29 cellular contexts compared by ENCODE assay signal in the genomic region with DNA sequence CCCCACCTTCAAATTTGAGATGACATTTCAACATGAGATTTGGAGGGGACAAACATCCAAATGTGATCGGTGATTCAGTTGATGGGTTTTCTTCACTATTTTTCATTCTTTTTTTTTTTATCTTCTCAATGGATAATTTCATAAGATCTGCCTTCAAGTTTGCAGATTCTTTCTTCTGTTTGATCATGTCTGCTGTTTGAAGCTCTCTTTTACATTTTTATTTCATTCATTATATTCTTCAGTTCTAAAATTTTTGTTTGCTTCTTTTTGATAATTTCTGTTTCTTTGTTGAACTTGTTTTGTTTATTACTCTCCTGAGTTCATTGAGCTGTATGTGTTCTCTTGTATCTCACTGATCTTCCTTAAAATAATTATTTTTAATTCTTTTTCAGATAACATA.
"Had no signal": no experiment of that assay in that cellular context is flagged by ENCODE, and none has a peak within 500 bp of the region (broad histone marks: within the 10 kb centered on the region; RNA-seq: fewer than 3 reads in every experiment).

No MANE protein-coding gene starts in this region.

- ATAC-seq: naive thymus-derived CD8-positive, alpha-beta T cell; natural killer cell treated with Interleukin-12 subunit alpha and Interleukin-12 subunit beta and Interleukin-15 and Interleukin-18, amount 100 ng/mL, for 72 hours; psoas muscle; right cardiac atrium; sciatic nerve; stimulated activated memory B cell treated with anti-CD40 and anti-IgM and Interleukin-4, amounts not matched to agents 10 μg/mL and 1 μg/mL and 100 μg/mL, for 72 hours; stimulated activated naive CD8-positive, alpha-beta T cell treated with anti-CD3 and anti-CD28 coated beads, Interleukin-15, amount 100 ng/mL, for 72 hours; stimulated activated naive CD8-positive, alpha-beta T cell treated with anti-CD3 and anti-CD28 coated beads, Interleukin-15, Interleukin-2, amounts not matched to agents 100 U/mL and 50 U/mL, for 24 hours; upper lobe of right lung had no signal

- H3K4me3 ChIP-seq: psoas muscle, skin epidermis, smooth muscle cell, spleen, suprapubic skin, testis, tibial artery, transverse colon, upper lobe of right lung, uterus had no signal

- H3K4me2 ChIP-seq: smooth muscle cell had no signal

- H3K27me3 ChIP-seq: neutrophil, spleen, suprapubic skin, testis, tibial artery, transverse colon, upper lobe of right lung, uterus had no signal

- H3K27ac ChIP-seq: neutrophil, parathyroid adenoma, psoas muscle, skin epidermis, spleen, suprapubic skin, testis, tibial artery, transverse colon, upper lobe of right lung, uterus had no signal

- H3K4me1 ChIP-seq: parathyroid adenoma, psoas muscle, spleen, suprapubic skin, testis, transverse colon, upper lobe of right lung, uterus had no signal

- H2AFZ ChIP-seq: parathyroid adenoma had no signal

- H3K9ac ChIP-seq: parathyroid adenoma had no signal

- DNase-seq: naive thymus-derived CD8-positive, alpha-beta T cell; nephron progenitor cell; nucleus accumbens; posterior cingulate gyrus; psoas muscle; right cardiac atrium; spleen; stimulated activated CD4-positive, alpha-beta T cell treated with anti-CD3 and anti-CD28 coated beads, Interleukin-12 subunit alpha, Interleukin-12 subunit beta, amount 100 ng/mL, for 4 hours; stimulated activated CD4-positive, alpha-beta T cell treated with anti-CD3 and anti-CD28 coated beads, Interleukin-1b, Interleukin-23, amount 100 ng/mL, for 48 hours; stimulated activated CD4-positive, alpha-beta T cell treated with anti-CD3 and anti-CD28 coated beads, Interleukin-4, amount 100 ng/mL, for 1 hour; stimulated activated CD4-positive, alpha-beta T cell treated with anti-CD3 and anti-CD28 coated beads, Interleukin-4, amount 100 ng/mL, for 4 hours; stimulated activated CD8-positive, alpha-beta memory T cell treated with anti-CD3 and anti-CD28 coated beads, Interleukin-4, amount 100 ng/mL, for 48 hours; stimulated activated naive CD4-positive, alpha-beta T cell; stimulated activated naive CD8-positive, alpha-beta T cell treated with anti-CD3 and anti-CD28 coated beads, Interleukin-15, amount 100 ng/mL, for 72 hours; stimulated activated naive CD8-positive, alpha-beta T cell treated with anti-CD3 and anti-CD28 coated beads, Interleukin-15, Interleukin-2, amounts not matched to agents 100 U/mL and 50 U/mL, for 24 hours; substantia nigra; testis; tibial artery; transverse colon; upper lobe of right lung; uterus had no signal

- H3K9me3 ChIP-seq: neutrophil, psoas muscle, suprapubic skin, testis, transverse colon, upper lobe of right lung, uterus had no signal

- H3K36me3 ChIP-seq: neutrophil, suprapubic skin, tibial artery, transverse colon, upper lobe of right lung, uterus had no signal
